In genomic region chr11:110148775-110149744, GRCh38 we compare ENCODE assay signal across 13 cellular contexts. TPM values are rescaled to one million over a fixed set of nuclear protein-coding genes. Genes with fewer than 3 reads are reported as not detected.
DNase-seq lines count a peak whose midpoint lies in the region; ATAC-seq, FAIRE-seq and TF ChIP-seq lines count a peak whose summit lies in the region.
"Had no signal": no experiment of that assay in that cellular context is flagged by ENCODE, and none has a peak within 500 bp of the region (broad histone marks: within the 10 kb centered on the region; RNA-seq: fewer than 3 reads in every experiment).

No MANE protein-coding gene starts in this region.

- H3K4me3 ChIP-seq in A549 (no peak overlapping the region), fibroblast of the aortic adventitia (ENCODE audit: low read depth, low read length) (no peak overlapping the region), esophagus squamous epithelium (no peak overlapping the region)

- no peak for TF ChIP-seq RAD21 in A549 (conservative IDR thresholded peaks at IDR 0.05 in 1 of 2, IDR thresholded peaks at IDR 0.05 in 1 of 2)

- no peaks in the 10 kb centered on the region for H3K36me3 ChIP-seq in esophagus squamous epithelium

- in situ Hi-C loops in GM13976 (cut with MboI; ENCODE audit: low sequenced_read_pairs, unreplicated experiment), result no loop called here

- no peak for TF ChIP-seq CTCF in A549 (IDR thresholded peaks at IDR 0.05)
- TF ChIP-seq CTCF in fibroblast of the aortic adventitia (IDR thresholded peaks at IDR 0.05; ENCODE audit: insufficient read depth, low read length), result no peak
- TF ChIP-seq CTCF in GM13976 (IDR thresholded peaks at IDR 0.05; ENCODE audit: borderline replicate concordance, control extremely low read depth, extremely low read depth, insufficient read depth, missing control alignments), result no peak
- TF ChIP-seq CTCF in esophagus squamous epithelium (IDR thresholded peaks at IDR 0.05), result no peak

- WGBS in A549 (ENCODE audit: missing lambda C conversion rate), result 48% methylated on average over 8 of the region's 9 CpGs
- 59 to 63% methylated on average over 9 of the region's 9 CpGs for WGBS in esophagus squamous epithelium, 2 donors

- CTCF ChIA-PET in A549 (lab: Yijun Ruan, JAX), result no interaction called here

- peak; percentile 68 to 71; a peak in 3 of 5 replicates for TF ChIP-seq EP300 in A549 (IDR thresholded peaks at IDR 0.05)

- peak; percentile 39 for FAIRE-seq in A549 (lab: Jason Lieb, UNC)
- FAIRE-seq: colon had no signal

- peak overlapping the region; percentile 66 for H3K4me2 ChIP-seq in A549

- intact Hi-C loops in esophagus squamous epithelium (cut with DNase I), result no loop called here

- TF ChIP-seq POLR2A in A549 (IDR thresholded peaks at IDR 0.05; ENCODE audit: low read length) (no peak), esophagus squamous epithelium (IDR thresholded peaks at IDR 0.05) (no peak)

- H3K27me3 ChIP-seq in esophagus squamous epithelium, result no peaks in the 10 kb centered on the region

- ATAC-seq in A549 (peak; percentile 90 to 95), GM18861 (IDR thresholded peaks at IDR 0.05; ENCODE audit: unreplicated experiment) (peak; percentile 55)

- POLR2A ChIA-PET in A549 (lab: Yijun Ruan, JAX), result interaction anchor here (0.5 to 0.9 kb wide), 2 partner anchors 57 to 133 kb away, joined by 3 to 4 read pairs; no protein-coding TSS in a partner anchor

- H3K9me3 ChIP-seq in A549, result no peaks in the 10 kb centered on the region
- no peaks in the 10 kb centered on the region for H3K9me3 ChIP-seq in esophagus squamous epithelium

- H3K27ac ChIP-seq in A549 (peak overlapping the region; percentile 67 to 87), esophagus squamous epithelium (no peak overlapping the region)

- DNase-seq in A549 (ENCODE audit: low read depth in 1 of 2, low spot score in 1 of 2), result peak; percentile 34 to 82
- peak; percentile 85 for DNase-seq in OCI-M1 (lab: John Stamatoyannopoulos, UW)
- peak; percentile 93 for DNase-seq in fibroblast of the aortic adventitia (ENCODE audit: low read depth)
- DNase-seq in GM13976 (ENCODE audit: low spot score), result no peak
- DNase-seq in esophagus squamous epithelium (lab: John Stamatoyannopoulos, UW), result no peak
- no peak for DNase-seq in NOMO-1 (lab: John Stamatoyannopoulos, UW; ENCODE audit: unreplicated experiment in 2 of 2)
- no peak for DNase-seq in cerebellar cortex (ENCODE audit: low spot score)
- DNase-seq: activated B cell treated with CpG ODN at 0.5 μM for 24 hours, DMS 273 treated with DMSO at 0.1 percent for 48 hours, GOT3, NCI-H1105 treated with DMSO at 0.1 percent for 48 hours had no signal

- H3K4me1 ChIP-seq in A549 (peaks cover 55% of the 10 kb centered on the region), esophagus squamous epithelium (peaks cover 0 to 11% (median 10%) of the 10 kb centered on the region in 3 donors)

TF ChIP-seq in A549, 52 proteins besides CTCF, POLR2A, EP300 and RAD21:
- no peak for TF ChIP-seq HOXA7 (CRISPR knock-in tag; IDR thresholded peaks at IDR 0.05)
- TF ChIP-seq CEBPB (IDR thresholded peaks at IDR 0.05), result peak; percentile 44 to 60; a peak in 1 of 4 replicates
- peak; percentile 56; the same call in 1 of the 2 replicates for TF ChIP-seq GATA3 (IDR thresholded peaks at IDR 0.05; ENCODE audit: borderline replicate concordance)
- 0 out of 2 replicates have a peak, but pooled peaks have one; percentile 31 for TF ChIP-seq RARB (CRISPR knock-in tag; IDR thresholded peaks at IDR 0.05)
- peak; percentile 50 to 76; a peak in 2 of 5 replicates for TF ChIP-seq JUN (IDR thresholded peaks at IDR 0.05)
- peak; percentile 62; the same call in 1 of the 2 replicates for TF ChIP-seq FOSL2 (IDR thresholded peaks at IDR 0.05)
- TF ChIP-seq FOSL2 (CRISPR knock-in tag; IDR thresholded peaks at IDR 0.05), result peak; percentile 84
- no peak for TF ChIP-seq MAZ (IDR thresholded peaks at IDR 0.05; ENCODE audit: borderline replicate concordance, low read depth, low read length)
- TF ChIP-seq BHLHE40 (IDR thresholded peaks at IDR 0.05; ENCODE audit: low read depth, low read length), result no peak
- TF ChIP-seq JUNB (IDR thresholded peaks at IDR 0.05), result peak; percentile 43
- TF ChIP-seq HOXB13 (CRISPR knock-in tag; IDR thresholded peaks at IDR 0.05; ENCODE audit: low read depth), result peak; percentile 23; the same call in 1 of the 2 replicates

RNA-seq across cellular contexts. Expression of gene ZC3H12C, which starts 55.9 kb away (rescaled TPM):
- polyA plus RNA-seq in A549 (2011; rRNA removed) (11.9 and 12.4 TPM in 2 replicates), A549 (2017; fragmentation: RNase III; extraction: RNeasy Plus Mini Kit Qiagen cat#74134 plus additional on column Dnase treatment) (3.1 to 3.2 TPM (median 3.1 TPM) in 3 replicates)
- polyA plus RNA-seq in A549 (2012; cell fraction: cytosol; rRNA removed), result 2.4 and 3.1 TPM in 2 replicates
- 5.6 TPM in 2 replicates for polyA plus RNA-seq in A549 (2012; cell fraction: nucleus; rRNA removed)
- 13.1 and 13.9 TPM in 2 replicates for polyA minus RNA-seq in A549 (2011; rRNA and poly(A)+ RNA removed)
- total RNA-seq in fibroblast of the aortic adventitia (ENCODE audit: low replicate concordance) (8.7 and 17.4 TPM in 2 replicates), esophagus squamous epithelium (10 to 100 TPM in 1 of 4 donors, 1 to 10 TPM in 3; 5.5 to 10.1 (median 7.8) TPM)

Comparison
In these comparisons a context has a peak if more than half of its experiments do, and no peak if none do; other contexts are left out.
1. DNase-seq: peak in A549 (2 of 2), OCI-M1 (single experiment) and fibroblast of the aortic adventitia (single experiment); none in GM13976 (single experiment), esophagus squamous epithelium (single experiment), NOMO-1 (0 of 2) and cerebellar cortex (single experiment).
2. H3K27ac ChIP-seq: peak in A549 (2 of 2); none in esophagus squamous epithelium (0 of 4).